ENCODE assay signal across 25 cellular contexts in the genomic region with DNA sequence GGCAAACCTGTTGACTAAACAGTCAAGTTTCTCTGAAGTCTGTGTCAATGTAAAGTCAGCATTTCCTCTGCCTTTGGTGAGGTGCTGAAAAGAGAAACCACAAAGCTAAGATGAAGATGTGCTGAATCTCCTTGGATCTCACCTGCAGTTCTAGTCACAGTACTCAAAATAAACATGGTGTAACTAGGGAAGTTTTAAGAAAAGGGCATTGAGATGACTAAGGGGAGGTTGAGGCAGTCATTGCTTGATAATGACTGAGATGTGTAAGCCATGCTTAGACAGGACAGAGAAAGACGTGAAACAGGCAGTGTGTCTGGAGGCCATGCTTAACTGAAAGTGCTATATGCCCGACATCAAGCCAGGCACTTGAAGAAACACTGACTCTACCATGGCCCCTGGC.
DNase-seq lines count a peak whose midpoint lies in the region; ATAC-seq and TF ChIP-seq lines count a peak whose summit lies in the region.
"Had no signal": no experiment of that assay in that cellular context is flagged by ENCODE, and none has a peak within 500 bp of the region (broad histone marks: within the 10 kb centered on the region; RNA-seq: fewer than 3 reads in every experiment).

No MANE protein-coding gene starts in this region.

- POLR2A ChIA-PET in T-cell (lab: Charles Lee) = no interaction called here
- POLR2A ChIA-PET in activated naive CD8-positive, alpha-beta T cell treated with anti-CD3 and anti-CD28 coated beads, Interleukin-2, amount 10 ng/mL, durations not matched to agents 7 days and 5 days (lab: Charles Lee) = no interaction called here

- H3K4me3 ChIP-seq in prostate gland = no peak overlapping the region
- H3K4me3 ChIP-seq: ascending aorta, HAP-1, mucosa of descending colon, neural progenitor cell, SK-N-MC, tibial artery had no signal

- intact Hi-C loops in prostate gland (cut with DNase I) = no loop called here

- WGBS in prostate gland = 87% methylated on average over 2 of the region's 2 CpGs

- peak overlapping the region in 1 of 2 donors; percentile 6 for H3K27ac Mint-ChIP-seq in T-cell
- H3K27ac Mint-ChIP-seq in activated naive CD8-positive, alpha-beta T cell treated with anti-CD3 and anti-CD28 coated beads, Interleukin-2, amount 10 ng/mL, durations not matched to agents 7 days and 5 days = no peak overlapping the region
- H3K27ac Mint-ChIP-seq in stimulated activated naive CD8-positive, alpha-beta T cell treated with anti-CD3 and anti-CD28 coated beads, Interleukin-15, amount 100 ng/mL, for 72 hours = peak overlapping the region in 1 of 2 donors; percentile 19
- H3K27ac Mint-ChIP-seq: neural progenitor cell; stimulated activated naive B cell treated with anti-CD40 and anti-IgM and Interleukin-4, amounts not matched to agents 10 μg/mL and 1 μg/mL and 100 μg/mL, for 72 hours had no signal

- no peaks in the 10 kb centered on the region for H3K27me3 Mint-ChIP-seq in T-cell
- H3K27me3 Mint-ChIP-seq in activated naive CD8-positive, alpha-beta T cell treated with anti-CD3 and anti-CD28 coated beads, Interleukin-2, amount 10 ng/mL, durations not matched to agents 7 days and 5 days = no peaks in the 10 kb centered on the region
- no peaks in the 10 kb centered on the region for H3K27me3 Mint-ChIP-seq in stimulated activated naive CD8-positive, alpha-beta T cell treated with anti-CD3 and anti-CD28 coated beads, Interleukin-15, amount 100 ng/mL, for 72 hours
- H3K27me3 Mint-ChIP-seq: stimulated activated naive B cell treated with anti-CD40 and anti-IgM and Interleukin-4, amounts not matched to agents 10 μg/mL and 1 μg/mL and 100 μg/mL, for 72 hours had no signal

- no peaks in the 10 kb centered on the region for H3K36me3 ChIP-seq in prostate gland
- H3K36me3 ChIP-seq: ascending aorta, HAP-1, neural progenitor cell, tibial artery had no signal

- H3K4me1 ChIP-seq in prostate gland (replicated peaks) = no peaks in the 10 kb centered on the region
- H3K4me1 ChIP-seq: ascending aorta, HAP-1, tibial artery had no signal

- peaks cover 28 to 41% (median 33%) of the 10 kb centered on the region in 3 donors for H3K4me1 Mint-ChIP-seq in T-cell
- peaks cover 11% of the 10 kb centered on the region for H3K4me1 Mint-ChIP-seq in activated naive CD8-positive, alpha-beta T cell treated with anti-CD3 and anti-CD28 coated beads, Interleukin-2, amount 10 ng/mL, durations not matched to agents 7 days and 5 days
- peaks cover 27% of the 10 kb centered on the region for H3K4me1 Mint-ChIP-seq in stimulated activated naive CD8-positive, alpha-beta T cell treated with anti-CD3 and anti-CD28 coated beads, Interleukin-15, amount 100 ng/mL, for 72 hours
- H3K4me1 Mint-ChIP-seq: neural progenitor cell had no signal

- H3K9me3 Mint-ChIP-seq in T-cell = no peaks in the 10 kb centered on the region
- H3K9me3 Mint-ChIP-seq in activated naive CD8-positive, alpha-beta T cell treated with anti-CD3 and anti-CD28 coated beads, Interleukin-2, amount 10 ng/mL, durations not matched to agents 7 days and 5 days = peaks cover 6% of the 10 kb centered on the region
- H3K9me3 Mint-ChIP-seq in stimulated activated naive CD8-positive, alpha-beta T cell treated with anti-CD3 and anti-CD28 coated beads, Interleukin-15, amount 100 ng/mL, for 72 hours = peaks cover 0 to 5% of the 10 kb centered on the region in 2 donors
- H3K9me3 Mint-ChIP-seq: neural progenitor cell had no signal

- peak; percentile 49 to 77 (median 60) for ATAC-seq in T-cell (replicated peaks in 1 of 4)
- peak; percentile 47 for ATAC-seq in activated naive CD8-positive, alpha-beta T cell treated with anti-CD3 and anti-CD28 coated beads, Interleukin-2, amount 10 ng/mL, durations not matched to agents 7 days and 5 days (ENCODE audit: low read depth)
- ATAC-seq in stimulated activated naive CD8-positive, alpha-beta T cell treated with anti-CD3 and anti-CD28 coated beads, Interleukin-15, amount 100 ng/mL, for 72 hours = peak; percentile 72
- ATAC-seq: mucosa of descending colon; stimulated activated naive B cell treated with anti-CD40 and anti-IgM and Interleukin-4, amounts not matched to agents 10 μg/mL and 1 μg/mL and 100 μg/mL, for 72 hours had no signal

- no peaks in the 10 kb centered on the region for H3K9me3 ChIP-seq in prostate gland
- H3K9me3 ChIP-seq: ascending aorta, HAP-1, tibial artery had no signal

- TF ChIP-seq POLR2A in prostate gland (IDR thresholded peaks at IDR 0.05) = no peak

- no peak overlapping the region for H3K27ac ChIP-seq in prostate gland
- H3K27ac ChIP-seq: ascending aorta, C4-2B, epithelial cell of prostate, neural progenitor cell, SK-N-MC, tibial artery had no signal

- no peaks in the 10 kb centered on the region for H3K27me3 ChIP-seq in prostate gland (replicated peaks; ENCODE audit: insufficient read depth)
- H3K27me3 ChIP-seq: ascending aorta, neural progenitor cell, tibial artery had no signal

- no peak for TF ChIP-seq CTCF in prostate gland (IDR thresholded peaks at IDR 0.05)

- H3K4me3 Mint-ChIP-seq in T-cell = peak overlapping the region in 2 of 3 donors; percentile 22 to 69
- peak overlapping the region; percentile 51 for H3K4me3 Mint-ChIP-seq in activated naive CD8-positive, alpha-beta T cell treated with anti-CD3 and anti-CD28 coated beads, Interleukin-2, amount 10 ng/mL, durations not matched to agents 7 days and 5 days
- peak overlapping the region in 1 of 2 donors; percentile 54 for H3K4me3 Mint-ChIP-seq in stimulated activated naive CD8-positive, alpha-beta T cell treated with anti-CD3 and anti-CD28 coated beads, Interleukin-15, amount 100 ng/mL, for 72 hours
- H3K4me3 Mint-ChIP-seq: neural progenitor cell; stimulated activated naive B cell treated with anti-CD40 and anti-IgM and Interleukin-4, amounts not matched to agents 10 μg/mL and 1 μg/mL and 100 μg/mL, for 72 hours had no signal

- DNase-seq in stimulated activated CD4-positive, alpha-beta T cell treated with anti-CD3 and anti-CD28 coated beads, Interleukin-4, amount 100 ng/mL, for 24 hours = peak; percentile 4
- DNase-seq in stimulated activated CD4-positive, alpha-beta T cell treated with anti-CD3 and anti-CD28 coated beads, Interleukin-4, amount 100 ng/mL, for 1 hour = no peak
- DNase-seq in T-cell = no peak
- no peak for DNase-seq in activated naive CD8-positive, alpha-beta T cell treated with anti-CD3 and anti-CD28 coated beads, Interleukin-2, amount 10 ng/mL, durations not matched to agents 7 days and 5 days
- DNase-seq in stimulated activated naive CD8-positive, alpha-beta T cell treated with anti-CD3 and anti-CD28 coated beads, Interleukin-15, amount 100 ng/mL, for 72 hours = no peak
- no peak for DNase-seq in retina
- DNase-seq in prostate gland (ENCODE audit: low spot score) = no peak
- DNase-seq in amygdala (lab: John Stamatoyannopoulos, UW) = no peak
- DNase-seq: activated effector memory CD4-positive, alpha-beta T cell treated with Interleukin-2 at 50 U/mL for 16 hours; caudate nucleus; GF-D8; KBM-7; mucosa of descending colon; NCI-H1694; NCI-H2171 treated with DMSO at 0.1 percent for 48 hours; NCI-H526; stimulated activated naive B cell treated with anti-CD40 and anti-IgM and Interleukin-4, amounts not matched to agents 10 μg/mL and 1 μg/mL and 100 μg/mL, for 72 hours; T-helper 9 cell; tibial artery had no signal

- CTCF ChIA-PET in T-cell (lab: Charles Lee) = no interaction called here

- H3K36me3 Mint-ChIP-seq in T-cell = no peaks in the 10 kb centered on the region
- H3K36me3 Mint-ChIP-seq in activated naive CD8-positive, alpha-beta T cell treated with anti-CD3 and anti-CD28 coated beads, Interleukin-2, amount 10 ng/mL, durations not matched to agents 7 days and 5 days = no peaks in the 10 kb centered on the region
- H3K36me3 Mint-ChIP-seq: neural progenitor cell; stimulated activated naive B cell treated with anti-CD40 and anti-IgM and Interleukin-4, amounts not matched to agents 10 μg/mL and 1 μg/mL and 100 μg/mL, for 72 hours had no signal
